Comparison of ENCODE assay signal across 16 cellular contexts in genomic region chr2:202821538-202822160, GRCh38. TPM values are rescaled to one million over a fixed set of nuclear protein-coding genes. Genes with fewer than 3 reads are reported as not detected.
DNase-seq lines count a peak whose midpoint lies in the region; ATAC-seq and TF ChIP-seq lines count a peak whose summit lies in the region.
"Had no signal": no experiment of that assay in that cellular context is flagged by ENCODE, and none has a peak within 500 bp of the region (broad histone marks: within the 10 kb centered on the region; RNA-seq: fewer than 3 reads in every experiment).

No MANE protein-coding gene starts in this region.

- in situ Hi-C loops in G401 (cut with HindIII; ENCODE audit: low sequenced_read_pairs), result no loop called here

- ATAC-seq in GM19023 (IDR thresholded peaks at IDR 0.05; ENCODE audit: unreplicated experiment), result no peak
- ATAC-seq: CD8-positive, alpha-beta T cell; HepG2 had no signal

- DNase-seq in Ammon's horn (ENCODE audit: low spot score), result peak; percentile 22
- DNase-seq in G401 (ENCODE audit: low spot score), result peak; percentile 84
- DNase-seq in NCI-H446 (lab: John Stamatoyannopoulos, UW), result peak; percentile 1 to 55
- DNase-seq in inferior parietal cortex (ENCODE audit: extremely low spot score), result peak; percentile 43
- no peak for DNase-seq in AG08396 (ENCODE audit: low spot score)
- DNase-seq in stimulated activated CD8-positive, alpha-beta memory T cell treated with anti-CD3 and anti-CD28 coated beads, Interleukin-4, amount 100 ng/mL, for 48 hours, result no peak
- DNase-seq in GM10266 (ENCODE audit: extremely low spot score), result no peak
- DNase-seq: Calu3; CD8-positive, alpha-beta T cell; KG1; MV-4-11; NCI-H2081 treated with DMSO at 0.1 percent for 48 hours; NCI-H526; PC-3 had no signal

- no peak for TF ChIP-seq CTCF in GM10266 (IDR thresholded peaks at IDR 0.05; ENCODE audit: control insufficient read depth, insufficient read depth, low read depth, missing control alignments)

RNA-seq across cellular contexts. Expression of gene ICA1L, which starts 49.9 kb away (rescaled TPM):
- total RNA-seq in G401 (2014; rRNA removed; shearing (Covaris generic)), result 9.2 and 15.5 TPM in 2 replicates

Comparison
In these comparisons a context has a peak if more than half of its experiments do, and no peak if none do; other contexts are left out.
1. DNase-seq: peak in Ammon's horn (single experiment), G401 (single experiment), NCI-H446 (2 of 2) and inferior parietal cortex (single experiment); none in AG08396 (single experiment), stimulated activated CD8-positive, alpha-beta memory T cell treated with anti-CD3 and anti-CD28 coated beads, Interleukin-4, amount 100 ng/mL, for 48 hours (single experiment) and GM10266 (single experiment).